ENCODE assay signal across 8 cellular contexts in the genomic region with DNA sequence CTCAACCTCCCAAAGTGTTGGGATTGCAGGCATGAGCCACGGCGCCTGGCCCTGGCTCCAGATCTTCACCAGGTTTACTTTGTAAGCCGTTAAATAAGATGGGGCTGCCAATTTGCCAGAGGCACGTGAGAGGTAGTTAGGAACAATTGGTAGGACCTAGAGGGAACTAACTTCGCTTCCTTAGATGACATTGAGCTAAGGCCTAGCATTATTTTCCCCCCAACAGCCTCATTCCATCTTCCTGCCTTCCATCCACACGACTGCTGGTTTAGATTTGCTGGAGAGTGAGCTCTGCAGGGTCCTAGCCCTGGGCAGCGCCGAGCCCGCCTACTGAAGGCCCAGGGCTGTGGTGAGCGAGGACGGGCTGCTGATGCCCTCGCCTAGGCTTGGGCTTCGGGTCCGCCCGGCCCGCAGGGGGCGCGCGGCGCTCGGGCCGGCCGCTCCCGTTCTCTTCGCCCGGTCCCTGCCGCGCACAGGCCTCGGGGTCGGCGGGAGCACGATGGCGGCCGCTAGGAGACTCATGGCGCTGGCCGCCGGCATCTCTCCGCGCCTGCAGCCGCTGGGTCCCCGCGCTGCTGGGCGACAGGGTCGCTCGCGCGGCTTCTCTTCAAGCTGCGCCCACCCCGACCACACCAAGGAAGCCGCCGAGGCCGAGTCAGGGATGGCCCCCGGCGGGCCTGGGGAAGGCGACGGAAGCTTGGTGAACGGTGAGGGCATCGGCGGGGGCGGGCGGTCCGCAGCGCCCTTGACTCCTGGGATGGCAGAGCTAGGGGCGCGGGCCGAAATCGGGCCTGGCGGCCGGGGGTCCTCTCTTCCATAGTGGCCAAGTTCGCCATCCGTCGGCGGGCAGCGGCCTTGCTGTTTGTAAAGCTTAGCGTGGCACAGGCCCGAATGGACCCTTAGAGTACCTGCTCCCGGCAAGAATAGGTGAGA. TPM values are rescaled to one million over a fixed set of nuclear protein-coding genes. Genes with fewer than 3 reads are reported as not detected.
DNase-seq lines count a peak whose midpoint lies in the region; ATAC-seq and TF ChIP-seq lines count a peak whose summit lies in the region.

No MANE protein-coding gene starts in this region.

- ATAC-seq in GM18868 (IDR thresholded peaks at IDR 0.05; ENCODE audit: unreplicated experiment) (peak; percentile 96), HG03103 (IDR thresholded peaks at IDR 0.05; ENCODE audit: low read depth, unreplicated experiment) (peak; percentile 93), left colon (peak; percentile 99)

- peak; percentile 51 for TF ChIP-seq CTCF in choroid plexus epithelial cell (conservative IDR thresholded peaks at IDR 0.05; ENCODE audit: low read depth, low read length)

- peak overlapping the region; percentile 93 for H3K4me3 ChIP-seq in choroid plexus epithelial cell (ENCODE audit: low read depth, low read length)

- intact Hi-C loops in left colon (cut with DNase I, micrococcal nuclease): loop anchor here in 1 of 2 donors (10.0 kb wide), 1 partner anchor 330 kb away; no protein-coding TSS in a partner anchor

- DNase-seq in AG08396 (ENCODE audit: low spot score) (peak; percentile 98), NCI-H2227 treated with DMSO at 0.1 percent for 48 hours (lab: John Stamatoyannopoulos, UW) (peak; percentile 58), choroid plexus epithelial cell (ENCODE audit: low read depth) (peak; percentile 89), left colon (peak; percentile 60 to 81)
- DNase-seq in activated CD4-positive, alpha-beta T cell treated with anti-CD3 and anti-CD28 coated beads for 1 hour: peak; percentile 65
- peak; percentile 79 for DNase-seq in stimulated activated CD4-positive, alpha-beta T cell treated with anti-CD3 and anti-CD28 coated beads, Interleukin-1b, Interleukin-23, amount 100 ng/mL, for 48 hours

RNA-seq across cellular contexts. Expression of a gene that starts 21.9 kb away (rescaled TPM):
- total RNA-seq in left colon: 10 to 100 TPM; 38.6 to 45.5 TPM

RNA-seq across cellular contexts. Expression of a gene that starts 43.1 kb away (rescaled TPM):
- total RNA-seq in left colon: 10 to 100 TPM; 55.6 to 66.4 TPM

Comparison
In these comparisons a context has a peak if more than half of its experiments do, and no peak if none do; other contexts are left out.
1. Peak in every context shown above with its lines: DNase-seq, ATAC-seq and H3K4me3 ChIP-seq.